ENCODE assay signal across 1 cellular context in the genomic region with DNA sequence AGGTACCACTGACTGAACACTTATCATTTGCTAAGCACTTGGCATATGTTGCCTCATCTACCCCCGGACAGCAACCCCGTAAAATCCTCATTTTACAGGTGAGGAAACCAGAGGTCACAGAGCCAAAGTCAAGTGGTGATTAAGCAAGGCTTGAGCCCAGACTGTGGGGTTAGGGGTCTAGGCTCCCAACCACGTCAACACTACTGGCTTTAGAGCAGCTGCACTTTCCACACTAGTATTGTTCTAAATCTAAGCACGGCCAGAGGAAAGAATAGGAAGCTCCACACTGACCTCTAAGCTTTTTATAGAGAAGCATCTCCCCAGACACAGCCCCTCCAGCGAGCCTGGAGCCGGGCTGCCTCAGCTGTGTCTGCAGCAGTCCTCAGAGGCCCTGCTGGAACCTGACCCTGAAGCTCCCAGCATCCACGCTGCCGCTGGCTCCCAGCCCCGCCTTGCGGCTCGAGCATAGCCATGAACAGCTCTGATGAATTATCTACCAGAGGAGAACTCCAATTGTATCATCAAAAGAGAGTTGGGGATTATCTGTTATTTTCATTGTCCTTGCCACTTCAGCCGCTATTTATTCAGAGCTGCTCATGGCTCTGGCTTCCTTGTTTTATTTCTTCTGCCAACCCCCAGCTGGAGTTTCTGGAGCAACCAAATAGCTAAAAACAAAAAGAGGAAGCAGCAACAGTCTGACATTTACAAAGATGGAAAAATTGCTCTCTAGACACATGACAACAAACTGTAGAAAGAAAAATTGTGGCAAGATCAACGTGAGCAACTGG.
TF ChIP-seq lines count a peak whose summit lies in the region.

No MANE protein-coding gene starts in this region.

TF ChIP-seq in WTC11, 78 proteins besides CTCF, POLR2A, EP300 and RAD21 (continued from another document):
- TF ChIP-seq NR3C1 (CRISPR knock-in tag; conservative IDR thresholded peaks at IDR 0.05; ENCODE audit: low read depth) (no peak), ZNF423 (CRISPR knock-in tag; IDR thresholded peaks at IDR 0.05) (no peak)
- TF ChIP-seq, protein P1, sequence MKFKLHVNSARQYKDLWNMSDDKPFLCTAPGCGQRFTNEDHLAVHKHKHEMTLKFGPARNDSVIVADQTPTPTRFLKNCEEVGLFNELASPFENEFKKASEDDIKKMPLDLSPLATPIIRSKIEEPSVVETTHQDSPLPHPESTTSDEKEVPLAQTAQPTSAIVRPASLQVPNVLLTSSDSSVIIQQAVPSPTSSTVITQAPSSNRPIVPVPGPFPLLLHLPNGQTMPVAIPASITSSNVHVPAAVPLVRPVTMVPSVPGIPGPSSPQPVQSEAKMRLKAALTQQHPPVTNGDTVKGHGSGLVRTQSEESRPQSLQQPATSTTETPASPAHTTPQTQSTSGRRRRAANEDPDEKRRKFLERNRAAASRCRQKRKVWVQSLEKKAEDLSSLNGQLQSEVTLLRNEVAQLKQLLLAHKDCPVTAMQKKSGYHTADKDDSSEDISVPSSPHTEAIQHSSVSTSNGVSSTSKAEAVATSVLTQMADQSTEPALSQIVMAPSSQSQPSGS (CRISPR knock-in tag; IDR thresholded peaks at IDR 0.05; ENCODE audit: borderline replicate concordance, low read depth) = no peak
